Comparison of ENCODE assay signal across 25 cellular contexts in the genomic region with DNA sequence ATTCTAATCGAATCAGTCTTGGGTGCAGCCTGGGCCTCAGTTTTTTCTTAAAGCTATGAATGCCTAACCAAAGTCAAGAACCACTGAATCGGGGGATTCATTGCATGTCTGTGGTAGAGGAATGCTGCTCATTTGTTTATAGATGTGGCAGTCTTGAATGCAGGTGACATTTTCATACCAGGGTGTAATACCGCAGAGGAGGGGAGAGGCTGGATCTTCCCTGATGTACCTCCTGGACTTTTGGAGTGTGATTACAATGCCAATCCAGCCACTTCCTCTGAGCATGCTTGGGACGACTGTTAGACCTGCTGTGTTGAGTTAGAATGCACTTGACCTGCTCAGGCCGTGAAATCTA. TPM values are rescaled to one million over a fixed set of nuclear protein-coding genes. Genes with fewer than 3 reads are reported as not detected.
DNase-seq lines count a peak whose midpoint lies in the region; ATAC-seq and TF ChIP-seq lines count a peak whose summit lies in the region.
"Had no signal": no experiment of that assay in that cellular context is flagged by ENCODE, and none has a peak within 500 bp of the region (broad histone marks: within the 10 kb centered on the region; RNA-seq: fewer than 3 reads in every experiment).

No MANE protein-coding gene starts in this region.

- H3K4me3 ChIP-seq in Peyer's patch (no peak overlapping the region), brain microvascular endothelial cell (ENCODE audit: low read depth, low read length) (no peak overlapping the region), muscle layer of colon (ENCODE audit: low read depth in 1 of 2, low read length in 2 of 2) (no peak overlapping the region), stomach smooth muscle (ENCODE audit: low read length in 2 of 2) (no peak overlapping the region)
- H3K4me3 ChIP-seq: cardiac muscle cell, dorsolateral prefrontal cortex, pancreas, right lobe of liver, testis had no signal

- H3K9me3 ChIP-seq in Peyer's patch (no peaks in the 10 kb centered on the region), muscle layer of colon (ENCODE audit: low read length) (no peaks in the 10 kb centered on the region), stomach smooth muscle (ENCODE audit: control insufficient read depth in 2 of 2, low read length in 2 of 2) (no peaks in the 10 kb centered on the region)
- H3K9me3 ChIP-seq: pancreas, right lobe of liver, testis had no signal

- in situ Hi-C loops in brain microvascular endothelial cell (cut with HindIII; ENCODE audit: low pct_ligation_motif_present, low sequenced_read_pairs), result no loop called here

- no peak for ATAC-seq in GM19395 (IDR thresholded peaks at IDR 0.05; ENCODE audit: unreplicated experiment)
- ATAC-seq: right lobe of liver had no signal

- peaks cover 0 to 5% (median 0%) of the 10 kb centered on the region in 4 donors for H3K4me1 ChIP-seq in Peyer's patch
- H3K4me1 ChIP-seq in muscle layer of colon (ENCODE audit: insufficient read depth, low read length), result peaks cover 58% of the 10 kb centered on the region
- peaks cover 71% of the 10 kb centered on the region for H3K4me1 ChIP-seq in stomach smooth muscle (ENCODE audit: control insufficient read depth, insufficient read depth, low read length)
- H3K4me1 ChIP-seq: pancreas, right lobe of liver had no signal

- no peaks in the 10 kb centered on the region for H3K27me3 ChIP-seq in Peyer's patch
- no peaks in the 10 kb centered on the region for H3K27me3 ChIP-seq in brain microvascular endothelial cell (replicated peaks)
- H3K27me3 ChIP-seq in muscle layer of colon (ENCODE audit: control insufficient read depth in 1 of 2, insufficient read depth in 2 of 2, low read length in 2 of 2), result no peaks in the 10 kb centered on the region
- no peaks in the 10 kb centered on the region for H3K27me3 ChIP-seq in stomach smooth muscle (ENCODE audit: control insufficient read depth in 1 of 2, insufficient read depth in 2 of 2, low read length in 2 of 2)
- H3K27me3 ChIP-seq: cardiac muscle cell, dorsolateral prefrontal cortex, pancreas, right lobe of liver, testis had no signal

- TF ChIP-seq CTCF in Peyer's patch (IDR thresholded peaks at IDR 0.05), result no peak
- TF ChIP-seq CTCF in brain microvascular endothelial cell (IDR thresholded peaks at IDR 0.05; ENCODE audit: low read depth, low read length, missing control alignments), result no peak

- H3K36me3 ChIP-seq in Peyer's patch, result peaks cover 0 to 45% (median 0%) of the 10 kb centered on the region in 3 donors
- peaks cover 22% of the 10 kb centered on the region for H3K36me3 ChIP-seq in brain microvascular endothelial cell (replicated peaks)
- H3K36me3 ChIP-seq in muscle layer of colon (ENCODE audit: insufficient read depth, low read length), result peaks cover 48% of the 10 kb centered on the region
- H3K36me3 ChIP-seq in stomach smooth muscle (ENCODE audit: control insufficient read depth in 2 of 2, insufficient read depth in 2 of 2, low read length in 2 of 2), result peaks cover 26 to 32% of the 10 kb centered on the region in 2 donors
- H3K36me3 ChIP-seq: cardiac muscle cell had no signal

- no peak for TF ChIP-seq POLR2A in Peyer's patch (IDR thresholded peaks at IDR 0.05)
- no peak for TF ChIP-seq POLR2A in erythroblast (IDR thresholded peaks at IDR 0.05; ENCODE audit: low read length)

- H3K9ac ChIP-seq in muscle layer of colon (ENCODE audit: low read length) (no peak overlapping the region), stomach smooth muscle (ENCODE audit: low read length in 2 of 2) (no peak overlapping the region)
- H3K9ac ChIP-seq: KMS-11 had no signal

- peak overlapping the region; percentile 5 to 65 (median 40) for H3K27ac ChIP-seq in Peyer's patch
- peak overlapping the region; percentile 73 for H3K27ac ChIP-seq in brain microvascular endothelial cell
- H3K27ac ChIP-seq in muscle layer of colon (ENCODE audit: low read depth, low read length), result peak overlapping the region; percentile 17
- H3K27ac ChIP-seq in stomach smooth muscle (ENCODE audit: low read length), result peak overlapping the region; percentile 64
- H3K27ac ChIP-seq: epithelial cell of prostate, KMS-11, pancreas, right lobe of liver, WERI-Rb-1 had no signal

- DNase-seq in Peyer's patch (no peak), brain microvascular endothelial cell (no peak), erythroblast (lab: John Stamatoyannopoulos, UW) (no peak), NCI-H1092 (lab: John Stamatoyannopoulos, UW) (no peak)
- DNase-seq: activated CD4-positive, alpha-beta T cell treated with anti-CD3 and anti-CD28 coated beads, Interleukin-2, amount 10 ng/mL, durations not matched to agents 7 days and 5 days; activated gamma-delta T cell; dorsolateral prefrontal cortex; foreskin melanocyte; GF-D8; islet precursor cell; NCI-H1694; NCI-H2171 treated with DMSO at 0.1 percent for 48 hours; right lobe of liver; testis; WERI-Rb-1 had no signal

RNA-seq across cellular contexts. Expression of gene GOLGA6A, which starts 42.7 kb away (rescaled TPM):
- under 1 TPM in 1 of 4 donors, not detected in 3; 0.38 TPM for total RNA-seq in Peyer's patch
- total RNA-seq: activated CD4-positive, alpha-beta T cell treated with anti-CD3 and anti-CD28 coated beads, Interleukin-2, amount 10 ng/mL, durations not matched to agents 7 days and 5 days; lung microvascular endothelial cell; myocyte; pancreas; RPMI7951 had no signal

RNA-seq across cellular contexts. Expression of gene PML, which starts 45.1 kb away (rescaled TPM):
- total RNA-seq in Peyer's patch, result 100 to 1,000 TPM in 1 of 4 donors, 10 to 100 TPM in 3; 52.4 to 116 (median 82.9) TPM

RNA-seq across cellular contexts. Expression of gene STOML1, which starts 47.5 kb away (rescaled TPM):
- total RNA-seq in Peyer's patch, result 10 to 100 TPM in 3 of 4 donors, not detected in 1; 10.9 to 24.5 (median 13.5) TPM

Comparison
In these comparisons a context has a peak if more than half of its experiments do, and no peak if none do; other contexts are left out.
1. H3K27ac ChIP-seq: peak in every context shown above with its lines; median percentile 73 in brain microvascular endothelial cell; 64 in stomach smooth muscle; 40 in Peyer's patch; 17 in muscle layer of colon.